ENCODE assay signal across 1 cellular context in the genomic region with DNA sequence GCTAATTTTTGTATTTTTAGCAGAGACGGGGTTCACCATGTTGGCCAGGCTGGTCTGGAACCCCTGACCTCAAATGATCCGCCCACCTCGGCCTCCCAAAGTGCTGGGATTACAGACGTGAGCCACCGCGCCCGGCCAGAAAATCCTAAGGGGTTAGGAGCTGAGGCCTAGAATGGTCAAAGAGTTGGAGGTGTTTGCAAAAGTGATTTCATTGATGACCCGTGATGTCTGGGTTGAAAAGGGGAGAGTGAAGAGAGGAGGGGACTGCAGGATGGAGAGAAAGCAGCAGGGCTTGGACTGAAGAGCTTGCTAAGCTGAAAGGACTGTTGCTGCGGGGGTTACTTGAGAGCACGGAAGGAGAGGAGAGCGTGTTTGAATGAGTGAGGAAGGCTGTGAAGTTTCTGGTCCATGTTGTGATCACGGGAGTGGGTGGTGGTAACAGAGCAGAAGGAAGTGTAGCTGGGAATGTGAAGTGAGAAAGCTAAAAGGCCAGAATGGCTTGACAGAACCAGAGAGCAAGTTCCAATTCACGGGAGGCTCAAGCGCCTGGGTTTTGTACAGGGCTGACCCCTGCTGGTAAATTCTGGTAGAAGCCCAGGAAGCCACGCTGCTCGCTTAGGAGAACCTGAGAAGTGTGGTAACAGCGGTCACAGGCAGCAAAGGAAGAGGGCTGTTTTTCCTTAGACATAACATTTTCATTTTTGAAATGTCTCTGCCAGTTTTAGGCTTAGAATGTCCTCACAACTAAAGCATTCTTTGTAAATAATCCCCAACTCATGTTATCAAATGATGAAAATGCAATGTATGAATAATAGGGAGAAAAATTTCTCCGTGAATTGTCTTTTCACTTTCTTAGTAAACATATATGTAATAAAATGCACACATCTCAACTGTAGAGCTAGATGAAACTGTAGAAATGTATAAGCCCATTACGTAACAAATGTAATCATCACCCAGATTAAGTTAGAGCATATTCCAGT.
TF ChIP-seq lines count a peak whose summit lies in the region.

No MANE protein-coding gene starts in this region.

TF ChIP-seq in HepG2, 621 proteins besides CTCF, POLR2A, EP300 and RAD21 (continued from another document and continues in another):
- TF ChIP-seq, protein P1, sequence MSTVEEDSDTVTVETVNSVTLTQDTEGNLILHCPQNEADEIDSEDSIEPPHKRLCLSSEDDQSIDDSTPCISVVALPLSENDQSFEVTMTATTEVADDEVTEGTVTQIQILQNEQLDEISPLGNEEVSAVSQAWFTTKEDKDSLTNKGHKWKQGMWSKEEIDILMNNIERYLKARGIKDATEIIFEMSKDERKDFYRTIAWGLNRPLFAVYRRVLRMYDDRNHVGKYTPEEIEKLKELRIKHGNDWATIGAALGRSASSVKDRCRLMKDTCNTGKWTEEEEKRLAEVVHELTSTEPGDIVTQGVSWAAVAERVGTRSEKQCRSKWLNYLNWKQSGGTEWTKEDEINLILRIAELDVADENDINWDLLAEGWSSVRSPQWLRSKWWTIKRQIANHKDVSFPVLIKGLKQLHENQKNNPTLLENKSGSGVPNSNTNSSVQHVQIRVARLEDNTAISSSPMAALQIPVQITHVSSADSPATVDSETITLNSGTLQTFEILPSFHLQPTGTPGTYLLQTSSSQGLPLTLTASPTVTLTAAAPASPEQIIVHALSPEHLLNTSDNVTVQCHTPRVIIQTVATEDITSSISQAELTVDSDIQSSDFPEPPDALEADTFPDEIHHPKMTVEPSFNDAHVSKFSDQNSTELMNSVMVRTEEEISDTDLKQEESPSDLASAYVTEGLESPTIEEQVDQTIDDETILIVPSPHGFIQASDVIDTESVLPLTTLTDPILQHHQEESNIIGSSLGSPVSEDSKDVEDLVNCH (CRISPR knock-in tag; IDR thresholded peaks at IDR 0.05) = no peak
- TF ChIP-seq, protein P2, sequence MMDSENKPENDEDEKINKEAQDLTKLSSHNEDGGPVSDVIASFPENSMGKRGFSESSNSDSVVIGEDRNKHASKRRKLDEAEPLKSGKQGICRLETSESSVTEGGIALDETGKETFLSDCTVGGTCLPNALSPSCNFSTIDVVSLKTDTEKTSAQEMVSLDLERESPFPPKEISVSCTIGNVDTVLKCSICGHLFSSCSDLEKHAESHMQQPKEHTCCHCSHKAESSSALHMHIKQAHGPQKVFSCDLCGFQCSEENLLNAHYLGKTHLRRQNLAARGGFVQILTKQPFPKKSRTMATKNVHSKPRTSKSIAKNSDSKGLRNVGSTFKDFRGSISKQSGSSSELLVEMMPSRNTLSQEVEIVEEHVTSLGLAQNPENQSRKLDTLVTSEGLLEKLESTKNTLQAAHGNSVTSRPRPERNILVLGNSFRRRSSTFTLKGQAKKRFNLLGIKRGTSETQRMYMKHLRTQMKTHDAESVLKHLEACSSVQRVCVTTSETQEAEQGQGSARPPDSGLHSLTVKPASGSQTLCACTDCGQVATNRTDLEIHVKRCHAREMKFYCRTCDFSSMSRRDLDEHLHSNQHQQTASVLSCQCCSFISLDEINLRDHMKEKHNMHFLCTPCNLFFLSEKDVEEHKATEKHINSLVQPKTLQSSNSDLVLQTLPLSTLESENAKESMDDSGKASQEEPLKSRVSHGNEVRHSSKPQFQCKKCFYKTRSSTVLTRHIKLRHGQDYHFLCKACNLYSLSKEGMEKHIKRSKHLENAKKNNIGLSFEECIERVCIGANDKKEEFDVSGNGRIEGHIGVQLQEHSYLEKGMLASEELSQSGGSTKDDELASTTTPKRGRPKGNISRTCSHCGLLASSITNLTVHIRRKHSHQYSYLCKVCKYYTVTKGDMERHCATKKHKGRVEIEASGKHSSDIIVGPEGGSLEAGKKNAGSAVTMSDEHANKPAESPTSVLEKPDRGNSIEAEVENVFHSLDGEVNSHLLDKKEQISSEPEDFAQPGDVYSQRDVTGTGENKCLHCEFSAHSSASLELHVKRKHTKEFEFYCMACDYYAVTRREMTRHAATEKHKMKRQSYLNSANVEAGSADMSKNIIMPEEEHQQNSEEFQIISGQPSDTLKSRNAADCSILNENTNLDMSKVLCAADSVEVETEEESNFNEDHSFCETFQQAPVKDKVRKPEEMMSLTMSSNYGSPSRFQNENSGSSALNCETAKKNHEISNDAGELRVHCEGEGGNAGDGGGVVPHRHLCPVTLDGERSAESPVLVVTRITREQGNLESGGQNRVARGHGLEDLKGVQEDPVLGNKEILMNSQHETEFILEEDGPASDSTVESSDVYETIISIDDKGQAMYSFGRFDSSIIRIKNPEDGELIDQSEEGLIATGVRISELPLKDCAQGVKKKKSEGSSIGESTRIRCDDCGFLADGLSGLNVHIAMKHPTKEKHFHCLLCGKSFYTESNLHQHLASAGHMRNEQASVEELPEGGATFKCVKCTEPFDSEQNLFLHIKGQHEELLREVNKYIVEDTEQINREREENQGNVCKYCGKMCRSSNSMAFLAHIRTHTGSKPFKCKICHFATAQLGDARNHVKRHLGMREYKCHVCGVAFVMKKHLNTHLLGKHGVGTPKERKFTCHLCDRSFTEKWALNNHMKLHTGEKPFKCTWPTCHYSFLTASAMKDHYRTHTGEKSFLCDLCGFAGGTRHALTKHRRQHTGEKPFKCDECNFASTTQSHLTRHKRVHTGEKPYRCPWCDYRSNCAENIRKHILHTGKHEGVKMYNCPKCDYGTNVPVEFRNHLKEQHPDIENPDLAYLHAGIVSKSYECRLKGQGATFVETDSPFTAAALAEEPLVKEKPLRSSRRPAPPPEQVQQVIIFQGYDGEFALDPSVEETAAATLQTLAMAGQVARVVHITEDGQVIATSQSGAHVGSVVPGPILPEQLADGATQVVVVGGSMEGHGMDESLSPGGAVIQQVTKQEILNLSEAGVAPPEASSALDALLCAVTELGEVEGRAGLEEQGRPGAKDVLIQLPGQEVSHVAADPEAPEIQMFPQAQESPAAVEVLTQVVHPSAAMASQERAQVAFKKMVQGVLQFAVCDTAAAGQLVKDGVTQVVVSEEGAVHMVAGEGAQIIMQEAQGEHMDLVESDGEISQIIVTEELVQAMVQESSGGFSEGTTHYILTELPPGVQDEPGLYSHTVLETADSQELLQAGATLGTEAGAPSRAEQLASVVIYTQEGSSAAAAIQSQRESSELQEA (CRISPR knock-in tag; IDR thresholded peaks at IDR 0.05; ENCODE audit: not compliant biosample characterization) = no peak
- no peak for TF ChIP-seq ZNF24 (IDR thresholded peaks at IDR 0.05)
- no peak for TF ChIP-seq KLF15 (CRISPR knock-in tag; IDR thresholded peaks at IDR 0.05; ENCODE audit: borderline replicate concordance)
- no peak for TF ChIP-seq RARA (CRISPR knock-in tag; IDR thresholded peaks at IDR 0.05)
- TF ChIP-seq HMG20B (CRISPR knock-in tag; conservative IDR thresholded peaks at IDR 0.05) = no peak
- TF ChIP-seq, protein P3, sequence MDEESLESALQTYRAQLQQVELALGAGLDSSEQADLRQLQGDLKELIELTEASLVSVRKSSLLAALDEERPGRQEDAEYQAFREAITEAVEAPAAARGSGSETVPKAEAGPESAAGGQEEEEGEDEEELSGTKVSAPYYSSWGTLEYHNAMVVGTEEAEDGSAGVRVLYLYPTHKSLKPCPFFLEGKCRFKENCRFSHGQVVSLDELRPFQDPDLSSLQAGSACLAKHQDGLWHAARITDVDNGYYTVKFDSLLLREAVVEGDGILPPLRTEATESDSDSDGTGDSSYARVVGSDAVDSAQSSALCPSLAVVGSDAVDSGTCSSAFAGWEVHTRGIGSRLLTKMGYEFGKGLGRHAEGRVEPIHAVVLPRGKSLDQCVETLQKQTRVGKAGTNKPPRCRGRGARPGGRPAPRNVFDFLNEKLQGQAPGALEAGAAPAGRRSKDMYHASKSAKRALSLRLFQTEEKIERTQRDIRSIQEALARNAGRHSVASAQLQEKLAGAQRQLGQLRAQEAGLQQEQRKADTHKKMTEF (CRISPR knock-in tag; IDR thresholded peaks at IDR 0.05) = peak; percentile 73
- TF ChIP-seq, protein P4, sequence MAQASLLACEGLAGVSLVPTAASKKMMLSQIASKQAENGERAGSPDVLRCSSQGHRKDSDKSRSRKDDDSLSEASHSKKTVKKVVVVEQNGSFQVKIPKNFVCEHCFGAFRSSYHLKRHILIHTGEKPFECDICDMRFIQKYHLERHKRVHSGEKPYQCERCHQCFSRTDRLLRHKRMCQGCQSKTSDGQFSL (CRISPR knock-in tag; IDR thresholded peaks at IDR 0.05) = no peak
- TF ChIP-seq YY1 (IDR thresholded peaks at IDR 0.05; ENCODE audit: insufficient read depth, insufficient replicate concordance, low read depth, low read length) = peak; percentile 28
- no peak for TF ChIP-seq ZFP36L1 (CRISPR knock-in tag; IDR thresholded peaks at IDR 0.05)
- no peak; the same call in 1 of the 2 replicates for TF ChIP-seq ZNF670 (CRISPR knock-in tag; IDR thresholded peaks at IDR 0.05; ENCODE audit: borderline replicate concordance)
- no peak for TF ChIP-seq MZF1 (CRISPR knock-in tag; IDR thresholded peaks at IDR 0.05; ENCODE audit: borderline replicate concordance)
- TF ChIP-seq FOXP1 (IDR thresholded peaks at IDR 0.05) = no peak
- 0 out of 2 replicates have a peak, but pooled peaks have one; percentile 18 for TF ChIP-seq FOXP1 (CRISPR knock-in tag; IDR thresholded peaks at IDR 0.05)
- TF ChIP-seq ZNF557 (CRISPR knock-in tag; IDR thresholded peaks at IDR 0.05) = no peak
- TF ChIP-seq ZNF891 (CRISPR knock-in tag; IDR thresholded peaks at IDR 0.05) = peak; percentile 88
- TF ChIP-seq ZNF20 (CRISPR knock-in tag; IDR thresholded peaks at IDR 0.05) = no peak
- no peak for TF ChIP-seq EEA1 (CRISPR knock-in tag; IDR thresholded peaks at IDR 0.05; ENCODE audit: borderline replicate concordance)
- no peak for TF ChIP-seq REL (CRISPR knock-in tag; conservative IDR thresholded peaks at IDR 0.05)
- TF ChIP-seq, protein P5, sequence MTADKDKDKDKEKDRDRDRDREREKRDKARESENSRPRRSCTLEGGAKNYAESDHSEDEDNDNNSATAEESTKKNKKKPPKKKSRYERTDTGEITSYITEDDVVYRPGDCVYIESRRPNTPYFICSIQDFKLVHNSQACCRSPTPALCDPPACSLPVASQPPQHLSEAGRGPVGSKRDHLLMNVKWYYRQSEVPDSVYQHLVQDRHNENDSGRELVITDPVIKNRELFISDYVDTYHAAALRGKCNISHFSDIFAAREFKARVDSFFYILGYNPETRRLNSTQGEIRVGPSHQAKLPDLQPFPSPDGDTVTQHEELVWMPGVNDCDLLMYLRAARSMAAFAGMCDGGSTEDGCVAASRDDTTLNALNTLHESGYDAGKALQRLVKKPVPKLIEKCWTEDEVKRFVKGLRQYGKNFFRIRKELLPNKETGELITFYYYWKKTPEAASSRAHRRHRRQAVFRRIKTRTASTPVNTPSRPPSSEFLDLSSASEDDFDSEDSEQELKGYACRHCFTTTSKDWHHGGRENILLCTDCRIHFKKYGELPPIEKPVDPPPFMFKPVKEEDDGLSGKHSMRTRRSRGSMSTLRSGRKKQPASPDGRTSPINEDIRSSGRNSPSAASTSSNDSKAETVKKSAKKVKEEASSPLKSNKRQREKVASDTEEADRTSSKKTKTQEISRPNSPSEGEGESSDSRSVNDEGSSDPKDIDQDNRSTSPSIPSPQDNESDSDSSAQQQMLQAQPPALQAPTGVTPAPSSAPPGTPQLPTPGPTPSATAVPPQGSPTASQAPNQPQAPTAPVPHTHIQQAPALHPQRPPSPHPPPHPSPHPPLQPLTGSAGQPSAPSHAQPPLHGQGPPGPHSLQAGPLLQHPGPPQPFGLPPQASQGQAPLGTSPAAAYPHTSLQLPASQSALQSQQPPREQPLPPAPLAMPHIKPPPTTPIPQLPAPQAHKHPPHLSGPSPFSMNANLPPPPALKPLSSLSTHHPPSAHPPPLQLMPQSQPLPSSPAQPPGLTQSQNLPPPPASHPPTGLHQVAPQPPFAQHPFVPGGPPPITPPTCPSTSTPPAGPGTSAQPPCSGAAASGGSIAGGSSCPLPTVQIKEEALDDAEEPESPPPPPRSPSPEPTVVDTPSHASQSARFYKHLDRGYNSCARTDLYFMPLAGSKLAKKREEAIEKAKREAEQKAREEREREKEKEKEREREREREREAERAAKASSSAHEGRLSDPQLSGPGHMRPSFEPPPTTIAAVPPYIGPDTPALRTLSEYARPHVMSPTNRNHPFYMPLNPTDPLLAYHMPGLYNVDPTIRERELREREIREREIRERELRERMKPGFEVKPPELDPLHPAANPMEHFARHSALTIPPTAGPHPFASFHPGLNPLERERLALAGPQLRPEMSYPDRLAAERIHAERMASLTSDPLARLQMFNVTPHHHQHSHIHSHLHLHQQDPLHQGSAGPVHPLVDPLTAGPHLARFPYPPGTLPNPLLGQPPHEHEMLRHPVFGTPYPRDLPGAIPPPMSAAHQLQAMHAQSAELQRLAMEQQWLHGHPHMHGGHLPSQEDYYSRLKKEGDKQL (CRISPR knock-in tag; IDR thresholded peaks at IDR 0.05; ENCODE audit: low read depth) = no peak
- 0 out of 2 replicates have a peak, but pooled peaks have one; percentile 24 for TF ChIP-seq HMG20A (CRISPR knock-in tag; IDR thresholded peaks at IDR 0.05; ENCODE audit: borderline replicate concordance)
- no peak for TF ChIP-seq MAF1 (CRISPR knock-in tag; IDR thresholded peaks at IDR 0.05; ENCODE audit: borderline replicate concordance)
- TF ChIP-seq ZNF124 (CRISPR knock-in tag; IDR thresholded peaks at IDR 0.05) = peak; percentile 30; the same call in 1 of the 2 replicates
- no peak; the same call in 1 of the 2 replicates for TF ChIP-seq ZNF772 (CRISPR knock-in tag; IDR thresholded peaks at IDR 0.05)
- TF ChIP-seq MED1 (CRISPR knock-in tag; IDR thresholded peaks at IDR 0.05) = no peak
- TF ChIP-seq ASH2L (IDR thresholded peaks at IDR 0.05; ENCODE audit: insufficient read length, low read depth, low read length) = no peak
- TF ChIP-seq TBP (CRISPR knock-in tag; IDR thresholded peaks at IDR 0.05) = no peak
- no peak for TF ChIP-seq SP2 (CRISPR knock-in tag; IDR thresholded peaks at IDR 0.05)
- TF ChIP-seq AHR (CRISPR knock-in tag; IDR thresholded peaks at IDR 0.05) = no peak; the same call in 1 of the 2 replicates
- no peak for TF ChIP-seq SP5 (CRISPR knock-in tag; IDR thresholded peaks at IDR 0.05; ENCODE audit: borderline replicate concordance, low read depth)
- no peak for TF ChIP-seq BHLHE40 (IDR thresholded peaks at IDR 0.05; ENCODE audit: low read length)
- no peak for TF ChIP-seq ZNF747 (CRISPR knock-in tag; IDR thresholded peaks at IDR 0.05; ENCODE audit: borderline replicate concordance)
- TF ChIP-seq, protein P6, sequence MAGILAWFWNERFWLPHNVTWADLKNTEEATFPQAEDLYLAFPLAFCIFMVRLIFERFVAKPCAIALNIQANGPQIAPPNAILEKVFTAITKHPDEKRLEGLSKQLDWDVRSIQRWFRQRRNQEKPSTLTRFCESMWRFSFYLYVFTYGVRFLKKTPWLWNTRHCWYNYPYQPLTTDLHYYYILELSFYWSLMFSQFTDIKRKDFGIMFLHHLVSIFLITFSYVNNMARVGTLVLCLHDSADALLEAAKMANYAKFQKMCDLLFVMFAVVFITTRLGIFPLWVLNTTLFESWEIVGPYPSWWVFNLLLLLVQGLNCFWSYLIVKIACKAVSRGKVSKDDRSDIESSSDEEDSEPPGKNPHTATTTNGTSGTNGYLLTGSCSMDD (CRISPR knock-in tag; IDR thresholded peaks at IDR 0.05) = no peak
